25 cellular contexts compared by ENCODE assay signal in the genomic region with DNA sequence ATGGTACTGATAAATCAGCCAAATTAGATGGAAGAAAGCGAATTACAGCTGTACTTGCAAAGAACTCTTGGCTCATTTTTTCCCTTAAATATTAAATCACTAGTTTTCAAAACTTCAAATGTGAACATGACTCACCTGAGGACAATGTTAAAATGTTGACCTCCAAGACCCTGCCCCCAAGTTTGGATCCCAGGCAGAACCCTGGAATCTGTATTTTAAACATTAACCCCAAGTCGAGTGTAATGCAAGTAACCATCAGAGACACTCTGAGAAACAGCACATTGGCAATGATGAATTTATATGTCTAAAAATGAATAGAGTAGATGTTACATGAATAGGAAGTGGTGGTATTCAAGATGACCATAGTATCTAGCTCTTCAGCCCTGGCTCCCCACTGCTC. TPM values are rescaled to one million over a fixed set of nuclear protein-coding genes. Genes with fewer than 3 reads are reported as not detected.
DNase-seq lines count a peak whose midpoint lies in the region; ATAC-seq, FAIRE-seq and TF ChIP-seq lines count a peak whose summit lies in the region.
"Had no signal": no experiment of that assay in that cellular context is flagged by ENCODE, and none has a peak within 500 bp of the region (broad histone marks: within the 10 kb centered on the region; RNA-seq: fewer than 3 reads in every experiment).

No MANE protein-coding gene starts in this region.

- H3K27ac ChIP-seq in PC-9 = peak overlapping the region; percentile 90
- H3K27ac ChIP-seq in GM12878 (ENCODE audit: control insufficient read depth, insufficient read depth) = peak overlapping the region; percentile 97
- H3K27ac ChIP-seq: brain microvascular endothelial cell, Peyer's patch, prostate gland, transverse colon had no signal

- H3K27me3 ChIP-seq in PC-9 (ENCODE audit: insufficient read depth, low read depth) (no peaks in the 10 kb centered on the region), GM12878 (replicated peaks in 1 of 2; ENCODE audit: control insufficient read depth in 2 of 2, insufficient read depth in 2 of 2, low read length in 1 of 2) (no peaks in the 10 kb centered on the region)
- H3K27me3 ChIP-seq: brain microvascular endothelial cell, Peyer's patch, transverse colon had no signal

- SMC1A ChIA-PET in GM12878 (lab: Charles Lee; ENCODE audit: uncharacterized antibody, unreplicated experiment) = interaction anchor here (1.0 to 5.6 kb wide), 14 partner anchors 9 to 176 kb away, joined by 3 to 161 read pairs (median 14); a partner anchor contains a TSS

- peaks cover 10% of the 10 kb centered on the region for H3K36me3 Mint-ChIP-seq in activated T-cell treated with anti-CD3 and anti-CD28 coated beads, Interleukin-2, amount 50 U/mL, for 4 hours (ENCODE audit: insufficient read depth)
- H3K36me3 Mint-ChIP-seq in stimulated activated effector memory CD8-positive, alpha-beta T cell treated with anti-CD3 and anti-CD28 coated beads, Interleukin-12 subunit alpha, Interleukin-12 subunit beta, amount 100 ng/mL, for 72 hours = peaks cover 14% of the 10 kb centered on the region

- no peak for FAIRE-seq in GM12878 (lab: Jason Lieb, UNC)
- FAIRE-seq: colon had no signal

- no peak overlapping the region for H3K27ac Mint-ChIP-seq in stimulated activated effector memory CD8-positive, alpha-beta T cell treated with anti-CD3 and anti-CD28 coated beads, Interleukin-12 subunit alpha, Interleukin-12 subunit beta, amount 100 ng/mL, for 72 hours

- H3K79me2 ChIP-seq in PC-9 (ENCODE audit: low read depth) = peaks cover 22% of the 10 kb centered on the region
- H3K79me2 ChIP-seq in GM12878 (ENCODE audit: control insufficient read depth, insufficient read depth, low read length) = peaks cover 37% of the 10 kb centered on the region

- TF ChIP-seq POLR2A in GM12878 (IDR thresholded peaks at IDR 0.05; ENCODE audit: low read depth, low read length) = no peak

- intact Hi-C loops in PC-9 (cut with micrococcal nuclease; ENCODE audit: unreplicated experiment) = loop anchor here (2.0 kb wide), 1 partner anchor 63 kb away; a partner anchor contains a TSS
- intact Hi-C loops in GM12878 (cut with micrococcal nuclease; ENCODE audit: unreplicated experiment) = loop anchor here (1.0 to 10.0 kb wide), 2 partner anchors 10 to 783 kb away; a partner anchor contains a TSS
- intact Hi-C loops in left ventricle myocardium superior (cut with micrococcal nuclease) = loop anchor here (10.0 kb wide), 1 partner anchor 263 kb away; a partner anchor contains a TSS

- H3K4me1 Mint-ChIP-seq in activated T-cell treated with anti-CD3 and anti-CD28 coated beads, Interleukin-2, amount 50 U/mL, for 4 hours (ENCODE audit: low read depth) = peaks cover 55% of the 10 kb centered on the region
- H3K4me1 Mint-ChIP-seq in stimulated activated effector memory CD8-positive, alpha-beta T cell treated with anti-CD3 and anti-CD28 coated beads, Interleukin-12 subunit alpha, Interleukin-12 subunit beta, amount 100 ng/mL, for 72 hours = peaks cover 46% of the 10 kb centered on the region

- POLR2A ChIA-PET in PC-9 (lab: Charles Lee; ENCODE audit: unreplicated experiment) (no interaction called here), GM12878 (lab: Charles Lee) (interaction anchor here (0.5 to 5.5 kb wide), 7 partner anchors 10 to 181 kb away, joined by 3 to 66 read pairs (median 16); a partner anchor contains a TSS)

- no peaks in the 10 kb centered on the region for H3K9me3 ChIP-seq in PC-9 (ENCODE audit: insufficient read depth, low read depth)
- H3K9me3 ChIP-seq in GM12878 (replicated peaks; ENCODE audit: control insufficient read depth, insufficient read depth, low read length) = no peaks in the 10 kb centered on the region
- H3K9me3 ChIP-seq: Peyer's patch, prostate gland, transverse colon had no signal

- peaks cover 2% of the 10 kb centered on the region for H3K27me3 Mint-ChIP-seq in activated T-cell treated with anti-CD3 and anti-CD28 coated beads, Interleukin-2, amount 50 U/mL, for 4 hours (ENCODE audit: low read depth)
- H3K27me3 Mint-ChIP-seq: activated naive CD8-positive, alpha-beta T cell treated with anti-CD3 and anti-CD28 coated beads, Interleukin-2, amount 10 ng/mL, durations not matched to agents 7 days and 5 days had no signal

- no peak for TF ChIP-seq RAD21 in GM12878 (IDR thresholded peaks at IDR 0.05; ENCODE audit: insufficient read depth, low read depth, low read length)

- RAD21 ChIA-PET in GM12878 (lab: Charles Lee; ENCODE audit: unreplicated experiment) = interaction anchor here (1.1 to 5.3 kb wide), 11 partner anchors 8 to 686 kb away, joined by 5 to 149 read pairs (median 33); a partner anchor contains a TSS

- DNase-seq in activated T-cell treated with anti-CD3 and anti-CD28 coated beads, Interleukin-2, amount 50 U/mL, for 4 hours = no peak
- DNase-seq in activated T-cell treated with anti-CD3 and anti-CD28 coated beads for 4 hours (no peak), PC-9 (no peak), GM12878 (ENCODE audit: low read depth, low spot score) (no peak), left ventricle myocardium superior (no peak)
- no peak for DNase-seq in stimulated activated effector memory CD8-positive, alpha-beta T cell treated with anti-CD3 and anti-CD28 coated beads, Interleukin-12 subunit alpha, Interleukin-12 subunit beta, amount 100 ng/mL, for 72 hours (ENCODE audit: low spot score in 2 of 2)
- DNase-seq: activated naive CD8-positive, alpha-beta T cell treated with anti-CD3 and anti-CD28 coated beads, Interleukin-2, amount 10 ng/mL, durations not matched to agents 7 days and 5 days; brain microvascular endothelial cell; DMS53; H7; Karpas-422; NCI-H1048; NCI-H187 treated with DMSO at 0.1 percent for 48 hours; NCI-H226; Peyer's patch; stimulated activated CD4-positive, alpha-beta T cell treated with anti-CD3 and anti-CD28 coated beads, Interleukin-2, amount 100 ng/mL, for 24 hours; stimulated activated naive CD4-positive, alpha-beta T cell treated with Interleukin-2 at 50 U/mL for 16 hours; T1000; transverse colon had no signal

- peak overlapping the region; percentile 11 for H3K4me3 Mint-ChIP-seq in activated T-cell treated with anti-CD3 and anti-CD28 coated beads, Interleukin-2, amount 50 U/mL, for 4 hours
- H3K4me3 Mint-ChIP-seq in stimulated activated effector memory CD8-positive, alpha-beta T cell treated with anti-CD3 and anti-CD28 coated beads, Interleukin-12 subunit alpha, Interleukin-12 subunit beta, amount 100 ng/mL, for 72 hours = peak overlapping the region; percentile 86

- H2AFZ ChIP-seq in PC-9 = no peak overlapping the region
- H2AFZ ChIP-seq in GM12878 (ENCODE audit: control insufficient read depth, low read depth, low read length) = peak overlapping the region; percentile 58; the same call in 1 of the 2 replicates

- peaks cover 5% of the 10 kb centered on the region for H3K9me3 Mint-ChIP-seq in activated T-cell treated with anti-CD3 and anti-CD28 coated beads, Interleukin-2, amount 50 U/mL, for 4 hours
- H3K9me3 Mint-ChIP-seq in stimulated activated effector memory CD8-positive, alpha-beta T cell treated with anti-CD3 and anti-CD28 coated beads, Interleukin-12 subunit alpha, Interleukin-12 subunit beta, amount 100 ng/mL, for 72 hours = no peaks in the 10 kb centered on the region
- H3K9me3 Mint-ChIP-seq: activated naive CD8-positive, alpha-beta T cell treated with anti-CD3 and anti-CD28 coated beads, Interleukin-2, amount 10 ng/mL, durations not matched to agents 7 days and 5 days had no signal

- peak overlapping the region; percentile 82; the same call in 1 of the 2 replicates for H3K9ac ChIP-seq in GM12878 (ENCODE audit: control insufficient read depth, insufficient read depth, low read length)

- BruUV-seq in PC-9 (replicated peaks; lab: Mats Ljungman, UMichigan) (no TSS peak), GM12878 (replicated peaks; lab: Mats Ljungman, UMichigan) (no TSS peak)

- H3K4me2 ChIP-seq in PC-9 = peak overlapping the region; percentile 86
- peak overlapping the region; percentile 97 for H3K4me2 ChIP-seq in GM12878 (ENCODE audit: control insufficient read depth, insufficient read depth)

- no peak for ATAC-seq in activated T-cell treated with anti-CD3 and anti-CD28 coated beads, Interleukin-2, amount 50 U/mL, for 4 hours
- ATAC-seq in GM12878 (no peak), left ventricle myocardium superior (no peak), GM18519 (IDR thresholded peaks at IDR 0.05; ENCODE audit: low FRiP score, unreplicated experiment) (no peak), GM19452 (IDR thresholded peaks at IDR 0.05; ENCODE audit: unreplicated experiment) (no peak)
- no peak for ATAC-seq in stimulated activated effector memory CD8-positive, alpha-beta T cell treated with anti-CD3 and anti-CD28 coated beads, Interleukin-12 subunit alpha, Interleukin-12 subunit beta, amount 100 ng/mL, for 72 hours
- ATAC-seq: activated CD4-positive, CD25-positive, alpha-beta regulatory T cell treated with anti-CD3 and anti-CD28 coated beads, Interleukin-2, amount 50 U/mL, for 24 hours; left lobe of liver had no signal

- CTCF ChIA-PET in PC-9 (lab: Charles Lee) (no interaction called here), GM12878 (lab: Yijun Ruan, JAX) (interaction anchor here (0.9 to 4.6 kb wide), 10 partner anchors 9 to 685 kb away, joined by 3 to 172 read pairs (median 6); a partner anchor contains a TSS)

- H3K36me3 ChIP-seq in PC-9 (ENCODE audit: low read depth) = no peaks in the 10 kb centered on the region
- no peaks in the 10 kb centered on the region; a peak in 1 of 4 replicates for H3K36me3 ChIP-seq in GM12878 (ENCODE audit: control insufficient read depth in 2 of 2, insufficient read depth in 2 of 2, low read length in 1 of 2)
- H3K36me3 ChIP-seq: brain microvascular endothelial cell, Peyer's patch, prostate gland, transverse colon had no signal

- H3F3A ChIP-seq in PC-9 (ENCODE audit: insufficient read depth, low read depth) = peaks cover 24% of the 10 kb centered on the region

- peaks cover 62% of the 10 kb centered on the region for H3K4me1 ChIP-seq in PC-9 (replicated peaks; ENCODE audit: insufficient read depth)
- H3K4me1 ChIP-seq in GM12878 (ENCODE audit: control insufficient read depth, insufficient read depth, low read length) = peaks cover 44% of the 10 kb centered on the region
- H3K4me1 ChIP-seq: Peyer's patch, prostate gland had no signal

- in situ Hi-C loops in GM12878 (cut with MboI) = no loop called here

- 40% methylated on average over 2 of the region's 2 CpGs for WGBS in GM12878 (ENCODE audit: insufficient coverage, insufficient replicate concordance, low lambda C conversion rate, missing lambda C conversion rate)

- peak overlapping the region; percentile 14; the same call in 1 of the 2 replicates for H3K4me3 ChIP-seq in PC-9
- H3K4me3 ChIP-seq in GM12878 = no peak overlapping the region
- H3K4me3 ChIP-seq: Peyer's patch, prostate gland, transverse colon had no signal

- no peaks in the 10 kb centered on the region for H3K9me2 ChIP-seq in PC-9 (ENCODE audit: insufficient read depth)

- no peak for TF ChIP-seq EP300 in GM12878 (IDR thresholded peaks at IDR 0.05; ENCODE audit: borderline replicate concordance in 1 of 2, control insufficient read depth in 1 of 2, low read depth in 2 of 2, low read length in 2 of 2)

- TF ChIP-seq CTCF in PC-9 (conservative IDR thresholded peaks at IDR 0.05) (no peak), GM12878 (IDR thresholded peaks at IDR 0.05 in 2 of 3, conservative IDR thresholded peaks at IDR 0.05 in 1 of 3; ENCODE audit: control insufficient read depth in 2 of 3, extremely low read depth in 1 of 3, insufficient read depth in 1 of 3, low read depth in 3 of 3, low read length in 3 of 3) (no peak)

- H4K20me1 ChIP-seq in PC-9 (ENCODE audit: insufficient read depth) = no peaks in the 10 kb centered on the region
- no peaks in the 10 kb centered on the region for H4K20me1 ChIP-seq in GM12878 (ENCODE audit: control insufficient read depth, insufficient read depth)

RNA-seq across cellular contexts. Expression of a gene that starts 2.3 kb away (rescaled TPM):
- 10 to 100 TPM; 33.7 to 58.4 (median 42.1) TPM for total RNA-seq in activated T-cell treated with anti-CD3 and anti-CD28 coated beads, Interleukin-2, amount 50 U/mL, for 4 hours
- 2.3 and 4.4 TPM in 2 replicates for total RNA-seq in PC-9 (2021)
- 338 and 344 TPM in 2 replicates for total RNA-seq in GM12878 (2013; cell fraction: nucleolus; rRNA removed)
- total RNA-seq in GM12878 (2014; rRNA removed) = 27.6 and 36.9 TPM in 2 replicates
- total RNA-seq in GM12878 (2014; rRNA removed; fragmentation: Illumina TruSeq; extraction: Trizol) = 28.4 and 32.0 TPM in 2 replicates
- 23.5 and 26.6 TPM in 2 replicates for total RNA-seq in GM12878 (2021)
- polyA plus RNA-seq in GM12878 (2011; ENCODE audit: low read depth) = 13.3 TPM
- polyA plus RNA-seq in GM12878 (2011; rRNA removed) = 128 and 134 TPM in 2 replicates
- 38.8 and 53.1 TPM in 2 replicates for polyA plus RNA-seq in GM12878 (2011; cell fraction: cytosol; rRNA removed)
- polyA plus RNA-seq in GM12878 (2011; cell fraction: nucleus; rRNA removed) = 186 and 257 TPM in 2 replicates
- polyA plus RNA-seq in GM12878 (2012) = 15.5 and 24.2 TPM in 2 replicates
- 34.3 and 37.7 TPM in 2 replicates for polyA plus RNA-seq in GM12878 (2014; fragmentation: Illumina TruSeq; extraction: Trizol)
- 10 to 100 TPM in 1 of 2 experiments, 1 to 10 TPM in 1; 9.4 to 12.2 TPM for polyA plus RNA-seq in GM12878 (2014; fragmentation: Nextera tagmentation; extraction: Ambion mirVana)
- 24.6 and 25.6 TPM in 2 replicates for polyA plus RNA-seq in GM12878 (2014; rRNA removed)
- 10 to 100 TPM; 16.1 to 16.4 TPM for polyA plus RNA-seq in GM12878 (2016; fragmentation: Nextera tagmentation; extraction: Ambion mirVana)
- polyA minus RNA-seq in GM12878 (2011; rRNA and poly(A)+ RNA removed) = 79.0 and 144 TPM in 2 replicates
- polyA minus RNA-seq in GM12878 (2011; cell fraction: cytosol; rRNA and poly(A)+ RNA removed) = 14.4 and 17.0 TPM in 2 replicates
- 141 and 142 TPM in 2 replicates for polyA minus RNA-seq in GM12878 (2011; cell fraction: nucleus; rRNA and poly(A)+ RNA removed)
- 10.9 TPM for total RNA-seq in left ventricle myocardium superior
- total RNA-seq: H7 had no signal

RNA-seq across cellular contexts. Expression of a gene that starts 10.3 kb away (rescaled TPM):
- 10 to 100 TPM; 23.7 to 45.3 (median 30.9) TPM for total RNA-seq in activated T-cell treated with anti-CD3 and anti-CD28 coated beads, Interleukin-2, amount 50 U/mL, for 4 hours
- total RNA-seq in PC-9 (2021) (13.5 and 22.0 TPM in 2 replicates), GM12878 (2014; rRNA removed) (25.2 and 28.2 TPM in 2 replicates), GM12878 (2014; rRNA removed; fragmentation: Illumina TruSeq; extraction: Trizol) (42.0 and 45.9 TPM in 2 replicates), GM12878 (2021) (29.0 and 34.2 TPM in 2 replicates), left ventricle myocardium superior (41.6 TPM)
- total RNA-seq in GM12878 (2013; cell fraction: nucleolus; rRNA removed) = 9.8 and 12.2 TPM in 2 replicates
- 12.6 TPM for polyA plus RNA-seq in GM12878 (2011; ENCODE audit: low read depth)
- polyA plus RNA-seq in GM12878 (2011; rRNA removed) (34.8 and 53.5 TPM in 2 replicates), GM12878 (2014; fragmentation: Illumina TruSeq; extraction: Trizol) (28.0 and 32.8 TPM in 2 replicates), GM12878 (2014; fragmentation: Nextera tagmentation; extraction: Ambion mirVana) (10 to 100 TPM; 62.2 to 64.4 TPM), GM12878 (2014; rRNA removed) (23.0 and 27.8 TPM in 2 replicates), GM12878 (2016; fragmentation: Nextera tagmentation; extraction: Ambion mirVana) (10 to 100 TPM; 65.4 to 72.3 TPM)
- polyA plus RNA-seq in GM12878 (2011; cell fraction: cytosol; rRNA removed) = 12.3 and 13.3 TPM in 2 replicates
- 7.5 and 8.7 TPM in 2 replicates for polyA plus RNA-seq in GM12878 (2011; cell fraction: nucleus; rRNA removed)
- polyA plus RNA-seq in GM12878 (2012) = 18.1 and 20.1 TPM in 2 replicates
- 4.7 and 7.4 TPM in 2 replicates for polyA minus RNA-seq in GM12878 (2011; rRNA and poly(A)+ RNA removed)
- 5.4 and 6.7 TPM in 2 replicates for polyA minus RNA-seq in GM12878 (2011; cell fraction: cytosol; rRNA and poly(A)+ RNA removed)
- 5.1 and 9.6 TPM in 2 replicates for polyA minus RNA-seq in GM12878 (2011; cell fraction: nucleus; rRNA and poly(A)+ RNA removed)
